ENCODE assay signal across 32 cellular contexts in genomic region chr7:19094971-19095370, GRCh38. TPM values are rescaled to one million over a fixed set of nuclear protein-coding genes. Genes with fewer than 3 reads are reported as not detected.
"Had no signal": no experiment of that assay in that cellular context is flagged by ENCODE, and none has a peak within 500 bp of the region (broad histone marks: within the 10 kb centered on the region; RNA-seq: fewer than 3 reads in every experiment).

No MANE protein-coding gene starts in this region.

- ATAC-seq: esophagus mucosa; foreskin keratinocyte; gastroesophageal sphincter; heart left ventricle; left lobe of liver; natural killer cell; psoas muscle; right cardiac atrium; stimulated activated effector memory CD8-positive, alpha-beta T cell treated with anti-CD3 and anti-CD28 coated beads, Interleukin-12 subunit alpha, Interleukin-12 subunit beta, amount 100 ng/mL, for 72 hours; upper lobe of right lung had no signal

- H2AFZ ChIP-seq: hepatocyte had no signal

- H3K4me1 ChIP-seq: foreskin keratinocyte, gastroesophageal sphincter, heart left ventricle, psoas muscle, sigmoid colon, transverse colon, upper lobe of right lung, vagina had no signal

- H3K27ac ChIP-seq: dorsolateral prefrontal cortex, epithelial cell of prostate, foreskin keratinocyte, gastroesophageal sphincter, heart left ventricle, hepatocyte, ovary, psoas muscle, sigmoid colon, transverse colon, upper lobe of right lung, vagina had no signal

- H3K27me3 ChIP-seq: gastroesophageal sphincter, hepatocyte, ovary, sigmoid colon, vagina had no signal

- FAIRE-seq: kidney had no signal

- H3K4me3 ChIP-seq: dorsolateral prefrontal cortex, gastroesophageal sphincter, heart left ventricle, hepatocyte, lung, ovary, psoas muscle, sigmoid colon, transverse colon, upper lobe of right lung, vagina had no signal

- DNase-seq: dorsolateral prefrontal cortex; effector CD4-positive, alpha-beta T cell; endodermal cell; foreskin keratinocyte; heart left ventricle; kidney; natural killer cell; occipital lobe; ovary; posterior cingulate gyrus; psoas muscle; right cardiac atrium; sigmoid colon; stimulated activated CD4-positive, alpha-beta T cell treated with anti-CD3 and anti-CD28 coated beads, Interleukin-2, amount 100 ng/mL, for 24 hours; stimulated activated CD4-positive, alpha-beta T cell treated with anti-CD3 and anti-CD28 coated beads, Interleukin-4, amount 100 ng/mL, for 24 hours; transverse colon; upper lobe of right lung had no signal

- H3K79me2 ChIP-seq: hepatocyte had no signal

- H3K4me2 ChIP-seq: hepatocyte had no signal

- H3K36me3 ChIP-seq: gastroesophageal sphincter, heart left ventricle, ovary, sigmoid colon, transverse colon, upper lobe of right lung, vagina had no signal

- H3K9me3 ChIP-seq: gastroesophageal sphincter, heart left ventricle, ovary, psoas muscle, sigmoid colon, transverse colon, upper lobe of right lung, vagina had no signal

RNA-seq across cellular contexts. Expression of gene TWIST1, which starts 22.5 kb away (rescaled TPM):
- total RNA-seq: left lobe of liver, mononuclear cell, natural killer cell, renal cortical epithelial cell, upper lobe of right lung had no signal
- polyA plus RNA-seq: neural cell had no signal

RNA-seq across cellular contexts. Expression of gene FERD3L, which starts 50.2 kb away (rescaled TPM):
- total RNA-seq: endodermal cell, esophagus mucosa, fibroblast of lung, foreskin keratinocyte, gastroesophageal sphincter, heart left ventricle, hepatocyte, kidney, left lobe of liver, liver, lung, mononuclear cell, natural killer cell, occipital lobe, ovary, psoas muscle, renal cortical epithelial cell, right cardiac atrium, sigmoid colon, skeletal muscle tissue, transverse colon, upper lobe of right lung, vagina had no signal
- polyA plus RNA-seq: fibroblast of lung, foreskin keratinocyte, heart left ventricle, hepatocyte, liver, lung, neural cell, ovary, psoas muscle, right cardiac atrium, sigmoid colon, thymus had no signal
